Comparison of ENCODE assay signal across 19 cellular contexts in the genomic region with DNA sequence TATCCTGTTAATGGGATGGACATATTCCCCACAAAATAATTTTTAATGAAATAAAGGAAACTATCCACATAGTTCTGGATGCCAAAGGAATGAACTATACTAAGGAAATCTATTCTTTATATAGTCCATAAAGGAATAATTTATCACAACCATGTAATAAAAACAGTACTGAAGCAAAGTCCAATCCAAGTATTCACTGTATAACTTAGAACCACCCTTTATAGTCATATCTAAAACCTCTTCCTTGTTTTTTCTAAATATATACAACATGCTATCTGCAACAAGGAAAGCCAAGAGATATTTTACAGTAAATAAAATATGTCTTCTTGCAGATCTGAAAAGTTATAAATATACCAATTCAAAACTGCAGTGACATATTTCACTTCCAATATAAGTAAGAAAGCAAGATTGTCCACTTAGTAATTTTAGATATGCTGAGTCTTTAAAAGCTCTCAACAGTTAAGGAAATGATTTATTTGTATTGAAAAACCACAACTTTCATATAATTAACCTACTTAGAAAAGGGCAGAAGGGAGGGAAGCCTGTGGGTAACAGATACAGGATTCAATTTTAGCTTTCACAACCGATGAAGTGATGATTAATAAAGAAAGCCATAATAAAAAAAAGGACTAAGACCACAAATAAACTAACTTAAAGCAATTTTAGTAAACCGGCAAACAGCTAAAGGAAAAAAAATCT. TPM values are rescaled to one million over a fixed set of nuclear protein-coding genes. Genes with fewer than 3 reads are reported as not detected.
DNase-seq lines count a peak whose midpoint lies in the region; ATAC-seq, FAIRE-seq and TF ChIP-seq lines count a peak whose summit lies in the region.
"Had no signal": no experiment of that assay in that cellular context is flagged by ENCODE, and none has a peak within 500 bp of the region (broad histone marks: within the 10 kb centered on the region; RNA-seq: fewer than 3 reads in every experiment).

No MANE protein-coding gene starts in this region.

- no peak overlapping the region for H3K27ac Mint-ChIP-seq in CD4-positive, CD25-positive, alpha-beta regulatory T cell

- H4K20me1 ChIP-seq in Loucy (ENCODE audit: insufficient read depth, low read length, poor library complexity, severe bottlenecking): no peaks in the 10 kb centered on the region

- ATAC-seq in CD4-positive, CD25-positive, alpha-beta regulatory T cell (ENCODE audit: low read depth in 2 of 2): no peak
- ATAC-seq in GM19463 (IDR thresholded peaks at IDR 0.05; ENCODE audit: unreplicated experiment): peak; percentile 55
- ATAC-seq in lower lobe of right lung: no peak
- ATAC-seq: Panc1 had no signal

- peaks cover 7% of the 10 kb centered on the region for H3K36me3 ChIP-seq in CD4-positive, CD25-positive, alpha-beta regulatory T cell (ENCODE audit: control insufficient read depth, insufficient read depth, low read length)
- H3K36me3 ChIP-seq in Loucy (ENCODE audit: insufficient read depth, low read length) (no peaks in the 10 kb centered on the region), lower lobe of right lung (no peaks in the 10 kb centered on the region)
- H3K36me3 ChIP-seq: ascending aorta, WERI-Rb-1 had no signal

- intact Hi-C loops in lower lobe of right lung (cut with DNase I): no loop called here

- peak overlapping the region in 3 of 4 donors; percentile 53 to 67 (median 66) for H3K4me3 Mint-ChIP-seq in CD4-positive, CD25-positive, alpha-beta regulatory T cell

- no peaks in the 10 kb centered on the region for H3F3A ChIP-seq in Loucy (ENCODE audit: low read depth)

- H3K9me2 ChIP-seq in Loucy (replicated peaks; ENCODE audit: low read depth, low read length): no peaks in the 10 kb centered on the region

- TF ChIP-seq CTCF in Loucy (conservative IDR thresholded peaks at IDR 0.05; ENCODE audit: low read length) (no peak), lower lobe of right lung (IDR thresholded peaks at IDR 0.05) (no peak)

- FAIRE-seq in islet of Langerhans (lab: Jason Lieb, UNC) (peak; percentile 88), GM19239 (lab: Jason Lieb, UNC) (no peak)

- H3K9me3 Mint-ChIP-seq in CD4-positive, CD25-positive, alpha-beta regulatory T cell: peaks cover 0 to 3% (median 0%) of the 10 kb centered on the region in 7 donors

- H2AFZ ChIP-seq in Loucy (ENCODE audit: low read length): no peak overlapping the region

- peak overlapping the region; percentile 60 for H3K4me3 ChIP-seq in CD4-positive, CD25-positive, alpha-beta regulatory T cell (ENCODE audit: low read depth, low read length)
- H3K4me3 ChIP-seq in Loucy (ENCODE audit: low read length, poor library complexity, severe bottlenecking) (peak overlapping the region; percentile 52), lower lobe of right lung (no peak overlapping the region)
- H3K4me3 ChIP-seq: ascending aorta, testis had no signal

- peak in 1 of 3 donors; percentile 9 for DNase-seq in CD4-positive, CD25-positive, alpha-beta regulatory T cell
- DNase-seq in C1 segment of cervical spinal cord (lab: John Stamatoyannopoulos, UW): no peak
- no peak for DNase-seq in lower lobe of right lung
- no peak for DNase-seq in effector CD4-positive, alpha-beta T cell
- DNase-seq in GM19239 (ENCODE audit: insufficient read length, low spot score): no peak
- DNase-seq: activated CD8-positive, alpha-beta memory T cell treated with anti-CD3 and anti-CD28 coated beads, Interleukin-2, amount 50 U/mL, for 48 hours; DMS79; foreskin melanocyte; mesenchymal stem cell; NCI-H1694 treated with DMSO at 0.1 percent for 48 hours; NCI-H526 treated with DMSO at 0.1 percent for 48 hours; stimulated activated CD4-positive, alpha-beta T cell treated with anti-CD3 and anti-CD28 coated beads, Interleukin-12 subunit alpha, Interleukin-12 subunit beta, amount 100 ng/mL, for 4 hours; testis; WERI-Rb-1 had no signal

- H3K36me3 Mint-ChIP-seq in CD4-positive, CD25-positive, alpha-beta regulatory T cell: peaks cover 18% of the 10 kb centered on the region

- H3K4me2 ChIP-seq in Loucy (ENCODE audit: low read depth, low read length, poor library complexity, severe bottlenecking): peak overlapping the region; percentile 50

- H3K9me3 ChIP-seq in CD4-positive, CD25-positive, alpha-beta regulatory T cell (ENCODE audit: control insufficient read depth in 2 of 2, low read length in 2 of 2): no peaks in the 10 kb centered on the region
- H3K9me3 ChIP-seq in Loucy (ENCODE audit: insufficient read depth, low read depth, low read length) (no peaks in the 10 kb centered on the region), lower lobe of right lung (no peaks in the 10 kb centered on the region)
- H3K9me3 ChIP-seq: ascending aorta, testis had no signal

- peaks cover 18 to 74% (median 43%) of the 10 kb centered on the region in 4 donors for H3K4me1 Mint-ChIP-seq in CD4-positive, CD25-positive, alpha-beta regulatory T cell

- peaks cover 17% of the 10 kb centered on the region for H3K4me1 ChIP-seq in CD4-positive, CD25-positive, alpha-beta regulatory T cell (ENCODE audit: control insufficient read depth, insufficient read depth, low read length, poor library complexity, severe bottlenecking)
- H3K4me1 ChIP-seq in Loucy (ENCODE audit: insufficient read depth, low read length, poor library complexity, severe bottlenecking): peaks cover 14% of the 10 kb centered on the region
- peaks cover 57% of the 10 kb centered on the region for H3K4me1 ChIP-seq in lower lobe of right lung
- H3K4me1 ChIP-seq: testis had no signal

- peaks cover 14% of the 10 kb centered on the region for H3K27me3 Mint-ChIP-seq in CD4-positive, CD25-positive, alpha-beta regulatory T cell

- no peaks in the 10 kb centered on the region for H3K27me3 ChIP-seq in CD4-positive, CD25-positive, alpha-beta regulatory T cell (ENCODE audit: control insufficient read depth, insufficient read depth, low read length)
- no peaks in the 10 kb centered on the region for H3K27me3 ChIP-seq in Loucy (ENCODE audit: insufficient read depth, low read length, poor library complexity, severe bottlenecking)
- no peaks in the 10 kb centered on the region for H3K27me3 ChIP-seq in lower lobe of right lung (ENCODE audit: low read depth)
- H3K27me3 ChIP-seq: ascending aorta, testis had no signal

- H3K9ac ChIP-seq in Loucy (ENCODE audit: low read depth, low read length, poor library complexity, severe bottlenecking): no peak overlapping the region

- no peak overlapping the region for H3K27ac ChIP-seq in CD4-positive, CD25-positive, alpha-beta regulatory T cell (ENCODE audit: insufficient read depth, low read length, poor library complexity, severe bottlenecking)
- no peak overlapping the region for H3K27ac ChIP-seq in lower lobe of right lung
- H3K27ac ChIP-seq: ascending aorta, testis, WERI-Rb-1 had no signal

- H3K79me2 ChIP-seq in Loucy (ENCODE audit: insufficient read depth, low read length): no peaks in the 10 kb centered on the region

RNA-seq across cellular contexts. Expression of gene NR3C2, which starts 8.0 kb away (rescaled TPM):
- total RNA-seq in CD4-positive, CD25-positive, alpha-beta regulatory T cell: 16.1 TPM
- polyA plus RNA-seq in CD4-positive, CD25-positive, alpha-beta regulatory T cell: 1 to 10 TPM; 1.2 to 5.3 (median 3.0) TPM
- total RNA-seq in lower lobe of right lung: 31.4 TPM
